In genomic region chr4:100799767-100800539, GRCh38 we compare ENCODE assay signal across 1 cellular context.
TF ChIP-seq lines count a peak whose summit lies in the region.

No MANE protein-coding gene starts in this region.

TF ChIP-seq in H1, 55 proteins besides CTCF, POLR2A, EP300 and RAD21:
- TF ChIP-seq SRF (IDR thresholded peaks at IDR 0.05; ENCODE audit: low read depth, low read length) = no peak
- no peak for TF ChIP-seq PHF8 (conservative IDR thresholded peaks at IDR 0.05; ENCODE audit: low read depth, low read length)
- TF ChIP-seq EGR1 (IDR thresholded peaks at IDR 0.05; ENCODE audit: borderline replicate concordance, low read depth, low read length) = no peak
- no peak for TF ChIP-seq NANOG (IDR thresholded peaks at IDR 0.05; ENCODE audit: insufficient read depth, low read depth, low read length, poor library complexity, severe bottlenecking)
- TF ChIP-seq TAF7 (optimal IDR thresholded peaks at IDR 0.05; ENCODE audit: borderline replicate concordance, low read depth, low read length) = no peak
- TF ChIP-seq RXRA (IDR thresholded peaks at IDR 0.05; ENCODE audit: insufficient read depth, low read depth, low read length) = no peak
- no peak for TF ChIP-seq CHD1 (IDR thresholded peaks at IDR 0.05; ENCODE audit: low read depth, low read length)
- TF ChIP-seq, protein P1, sequence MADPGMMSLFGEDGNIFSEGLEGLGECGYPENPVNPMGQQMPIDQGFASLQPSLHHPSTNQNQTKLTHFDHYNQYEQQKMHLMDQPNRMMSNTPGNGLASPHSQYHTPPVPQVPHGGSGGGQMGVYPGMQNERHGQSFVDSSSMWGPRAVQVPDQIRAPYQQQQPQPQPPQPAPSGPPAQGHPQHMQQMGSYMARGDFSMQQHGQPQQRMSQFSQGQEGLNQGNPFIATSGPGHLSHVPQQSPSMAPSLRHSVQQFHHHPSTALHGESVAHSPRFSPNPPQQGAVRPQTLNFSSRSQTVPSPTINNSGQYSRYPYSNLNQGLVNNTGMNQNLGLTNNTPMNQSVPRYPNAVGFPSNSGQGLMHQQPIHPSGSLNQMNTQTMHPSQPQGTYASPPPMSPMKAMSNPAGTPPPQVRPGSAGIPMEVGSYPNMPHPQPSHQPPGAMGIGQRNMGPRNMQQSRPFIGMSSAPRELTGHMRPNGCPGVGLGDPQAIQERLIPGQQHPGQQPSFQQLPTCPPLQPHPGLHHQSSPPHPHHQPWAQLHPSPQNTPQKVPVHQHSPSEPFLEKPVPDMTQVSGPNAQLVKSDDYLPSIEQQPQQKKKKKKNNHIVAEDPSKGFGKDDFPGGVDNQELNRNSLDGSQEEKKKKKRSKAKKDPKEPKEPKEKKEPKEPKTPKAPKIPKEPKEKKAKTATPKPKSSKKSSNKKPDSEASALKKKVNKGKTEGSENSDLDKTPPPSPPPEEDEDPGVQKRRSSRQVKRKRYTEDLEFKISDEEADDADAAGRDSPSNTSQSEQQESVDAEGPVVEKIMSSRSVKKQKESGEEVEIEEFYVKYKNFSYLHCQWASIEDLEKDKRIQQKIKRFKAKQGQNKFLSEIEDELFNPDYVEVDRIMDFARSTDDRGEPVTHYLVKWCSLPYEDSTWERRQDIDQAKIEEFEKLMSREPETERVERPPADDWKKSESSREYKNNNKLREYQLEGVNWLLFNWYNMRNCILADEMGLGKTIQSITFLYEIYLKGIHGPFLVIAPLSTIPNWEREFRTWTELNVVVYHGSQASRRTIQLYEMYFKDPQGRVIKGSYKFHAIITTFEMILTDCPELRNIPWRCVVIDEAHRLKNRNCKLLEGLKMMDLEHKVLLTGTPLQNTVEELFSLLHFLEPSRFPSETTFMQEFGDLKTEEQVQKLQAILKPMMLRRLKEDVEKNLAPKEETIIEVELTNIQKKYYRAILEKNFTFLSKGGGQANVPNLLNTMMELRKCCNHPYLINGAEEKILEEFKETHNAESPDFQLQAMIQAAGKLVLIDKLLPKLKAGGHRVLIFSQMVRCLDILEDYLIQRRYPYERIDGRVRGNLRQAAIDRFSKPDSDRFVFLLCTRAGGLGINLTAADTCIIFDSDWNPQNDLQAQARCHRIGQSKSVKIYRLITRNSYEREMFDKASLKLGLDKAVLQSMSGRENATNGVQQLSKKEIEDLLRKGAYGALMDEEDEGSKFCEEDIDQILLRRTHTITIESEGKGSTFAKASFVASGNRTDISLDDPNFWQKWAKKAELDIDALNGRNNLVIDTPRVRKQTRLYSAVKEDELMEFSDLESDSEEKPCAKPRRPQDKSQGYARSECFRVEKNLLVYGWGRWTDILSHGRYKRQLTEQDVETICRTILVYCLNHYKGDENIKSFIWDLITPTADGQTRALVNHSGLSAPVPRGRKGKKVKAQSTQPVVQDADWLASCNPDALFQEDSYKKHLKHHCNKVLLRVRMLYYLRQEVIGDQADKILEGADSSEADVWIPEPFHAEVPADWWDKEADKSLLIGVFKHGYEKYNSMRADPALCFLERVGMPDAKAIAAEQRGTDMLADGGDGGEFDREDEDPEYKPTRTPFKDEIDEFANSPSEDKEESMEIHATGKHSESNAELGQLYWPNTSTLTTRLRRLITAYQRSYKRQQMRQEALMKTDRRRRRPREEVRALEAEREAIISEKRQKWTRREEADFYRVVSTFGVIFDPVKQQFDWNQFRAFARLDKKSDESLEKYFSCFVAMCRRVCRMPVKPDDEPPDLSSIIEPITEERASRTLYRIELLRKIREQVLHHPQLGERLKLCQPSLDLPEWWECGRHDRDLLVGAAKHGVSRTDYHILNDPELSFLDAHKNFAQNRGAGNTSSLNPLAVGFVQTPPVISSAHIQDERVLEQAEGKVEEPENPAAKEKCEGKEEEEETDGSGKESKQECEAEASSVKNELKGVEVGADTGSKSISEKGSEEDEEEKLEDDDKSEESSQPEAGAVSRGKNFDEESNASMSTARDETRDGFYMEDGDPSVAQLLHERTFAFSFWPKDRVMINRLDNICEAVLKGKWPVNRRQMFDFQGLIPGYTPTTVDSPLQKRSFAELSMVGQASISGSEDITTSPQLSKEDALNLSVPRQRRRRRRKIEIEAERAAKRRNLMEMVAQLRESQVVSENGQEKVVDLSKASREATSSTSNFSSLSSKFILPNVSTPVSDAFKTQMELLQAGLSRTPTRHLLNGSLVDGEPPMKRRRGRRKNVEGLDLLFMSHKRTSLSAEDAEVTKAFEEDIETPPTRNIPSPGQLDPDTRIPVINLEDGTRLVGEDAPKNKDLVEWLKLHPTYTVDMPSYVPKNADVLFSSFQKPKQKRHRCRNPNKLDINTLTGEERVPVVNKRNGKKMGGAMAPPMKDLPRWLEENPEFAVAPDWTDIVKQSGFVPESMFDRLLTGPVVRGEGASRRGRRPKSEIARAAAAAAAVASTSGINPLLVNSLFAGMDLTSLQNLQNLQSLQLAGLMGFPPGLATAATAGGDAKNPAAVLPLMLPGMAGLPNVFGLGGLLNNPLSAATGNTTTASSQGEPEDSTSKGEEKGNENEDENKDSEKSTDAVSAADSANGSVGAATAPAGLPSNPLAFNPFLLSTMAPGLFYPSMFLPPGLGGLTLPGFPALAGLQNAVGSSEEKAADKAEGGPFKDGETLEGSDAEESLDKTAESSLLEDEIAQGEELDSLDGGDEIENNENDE (IDR thresholded peaks at IDR 0.05; ENCODE audit: insufficient replicate concordance, low read length) = no peak
- no peak for TF ChIP-seq JUND (IDR thresholded peaks at IDR 0.05; ENCODE audit: low read length)
- TF ChIP-seq NRF1 (IDR thresholded peaks at IDR 0.05; ENCODE audit: low read depth, low read length) = no peak
- no peak for TF ChIP-seq RBBP5 (IDR thresholded peaks at IDR 0.05; ENCODE audit: borderline replicate concordance, low read depth, low read length)
- TF ChIP-seq FOSL1 (IDR thresholded peaks at IDR 0.05; ENCODE audit: insufficient read depth, low read depth, low read length) = no peak
- TF ChIP-seq POLR2AphosphoS5 (IDR thresholded peaks at IDR 0.05; ENCODE audit: low read depth, low read length) = no peak
